In genomic region chr7:130010689-130011412, GRCh38 we compare ENCODE assay signal across 8 cellular contexts. TPM values are rescaled to one million over a fixed set of nuclear protein-coding genes. Genes with fewer than 3 reads are reported as not detected.
DNase-seq lines count a peak whose midpoint lies in the region; ATAC-seq and TF ChIP-seq lines count a peak whose summit lies in the region.

No MANE protein-coding gene starts in this region.

- H3K27ac ChIP-seq in PC-9 (peak overlapping the region; percentile 99), neural progenitor cell (no peak overlapping the region)

- peaks cover 12% of the 10 kb centered on the region for H3K4me1 Mint-ChIP-seq in activated T-cell treated with anti-CD3 and anti-CD28 coated beads, Interleukin-2, amount 50 U/mL, for 24 hours (ENCODE audit: low read depth)
- H3K4me1 Mint-ChIP-seq in neural progenitor cell: peaks cover 5% of the 10 kb centered on the region
- peaks cover 14% of the 10 kb centered on the region for H3K4me1 Mint-ChIP-seq in stimulated activated naive CD8-positive, alpha-beta T cell treated with anti-CD3 and anti-CD28 coated beads, Interleukin-15, Interleukin-2, amounts not matched to agents 100 ng/mL and 50 ng/mL, for 24 hours (ENCODE audit: low read depth)

- H3F3A ChIP-seq in PC-9 (ENCODE audit: insufficient read depth, low read depth) (peaks cover 31% of the 10 kb centered on the region), neural progenitor cell (ENCODE audit: low read depth) (peaks cover 6% of the 10 kb centered on the region)

- H3K4me2 ChIP-seq in PC-9: peak overlapping the region; percentile 72
- H3K4me2 ChIP-seq in neural progenitor cell: no peak overlapping the region

- peak; percentile 97 for TF ChIP-seq CTCF in PC-9 (conservative IDR thresholded peaks at IDR 0.05)
- peak; percentile 72 for TF ChIP-seq CTCF in neural progenitor cell (IDR thresholded peaks at IDR 0.05)

- H3K27me3 ChIP-seq in PC-9 (ENCODE audit: insufficient read depth, low read depth) (no peaks in the 10 kb centered on the region), neural progenitor cell (no peaks in the 10 kb centered on the region)

- H3K4me3 ChIP-seq in PC-9 (peak overlapping the region; percentile 29; the same call in 1 of the 2 replicates), neural progenitor cell (no peak overlapping the region)

- BruUV-seq in PC-9 (replicated peaks; lab: Mats Ljungman, UMichigan): no TSS peak

- no peak overlapping the region for H3K4me3 Mint-ChIP-seq in activated T-cell treated with anti-CD3 and anti-CD28 coated beads, Interleukin-2, amount 50 U/mL, for 24 hours
- H3K4me3 Mint-ChIP-seq in neural progenitor cell: no peak overlapping the region
- peak overlapping the region; percentile 34 for H3K4me3 Mint-ChIP-seq in stimulated activated naive CD8-positive, alpha-beta T cell treated with anti-CD3 and anti-CD28 coated beads, Interleukin-15, Interleukin-2, amounts not matched to agents 100 ng/mL and 50 ng/mL, for 24 hours

- H3K36me3 Mint-ChIP-seq in activated T-cell treated with anti-CD3 and anti-CD28 coated beads, Interleukin-2, amount 50 U/mL, for 24 hours (ENCODE audit: low read depth): no peaks in the 10 kb centered on the region
- no peaks in the 10 kb centered on the region for H3K36me3 Mint-ChIP-seq in neural progenitor cell
- peaks cover 2% of the 10 kb centered on the region for H3K36me3 Mint-ChIP-seq in stimulated activated naive CD8-positive, alpha-beta T cell treated with anti-CD3 and anti-CD28 coated beads, Interleukin-15, Interleukin-2, amounts not matched to agents 100 ng/mL and 50 ng/mL, for 24 hours (ENCODE audit: low read depth)

- H3K9ac ChIP-seq in neural progenitor cell: no peak overlapping the region

- H4K20me1 ChIP-seq in PC-9 (ENCODE audit: insufficient read depth) (no peaks in the 10 kb centered on the region), neural progenitor cell (ENCODE audit: low read depth) (no peaks in the 10 kb centered on the region)

- intact Hi-C loops in PC-9 (cut with micrococcal nuclease; ENCODE audit: unreplicated experiment): loop anchor here (1.0 to 2.0 kb wide), 8 partner anchors 166 to 793 kb away; no protein-coding TSS in a partner anchor

- H2AFZ ChIP-seq in PC-9 (no peak overlapping the region), neural progenitor cell (replicated peaks) (peak overlapping the region; percentile 54)

- POLR2A ChIA-PET in PC-9 (lab: Charles Lee; ENCODE audit: unreplicated experiment): interaction anchor here (0.6 to 0.7 kb wide), 2 partner anchors 62 to 427 kb away, joined by 3 to 15 read pairs; no protein-coding TSS in a partner anchor

- H3K27ac Mint-ChIP-seq in activated T-cell treated with anti-CD3 and anti-CD28 coated beads, Interleukin-2, amount 50 U/mL, for 24 hours: peak overlapping the region; percentile 84
- H3K27ac Mint-ChIP-seq in neural progenitor cell: peak overlapping the region; percentile 21
- H3K27ac Mint-ChIP-seq in stimulated activated naive CD8-positive, alpha-beta T cell treated with anti-CD3 and anti-CD28 coated beads, Interleukin-15, Interleukin-2, amounts not matched to agents 100 ng/mL and 50 ng/mL, for 24 hours: peak overlapping the region; percentile 78

- H3K9me3 Mint-ChIP-seq in activated T-cell treated with anti-CD3 and anti-CD28 coated beads, Interleukin-2, amount 50 U/mL, for 24 hours: no peaks in the 10 kb centered on the region
- no peaks in the 10 kb centered on the region for H3K9me3 Mint-ChIP-seq in neural progenitor cell
- no peaks in the 10 kb centered on the region for H3K9me3 Mint-ChIP-seq in stimulated activated naive CD8-positive, alpha-beta T cell treated with anti-CD3 and anti-CD28 coated beads, Interleukin-15, Interleukin-2, amounts not matched to agents 100 ng/mL and 50 ng/mL, for 24 hours

- H3K4me1 ChIP-seq in PC-9 (replicated peaks; ENCODE audit: insufficient read depth) (peaks cover 26% of the 10 kb centered on the region), neural progenitor cell (peaks cover 4% of the 10 kb centered on the region)

- H3K9me3 ChIP-seq in PC-9 (ENCODE audit: insufficient read depth, low read depth): no peaks in the 10 kb centered on the region
- no peaks in the 10 kb centered on the region for H3K9me3 ChIP-seq in neural progenitor cell (ENCODE audit: low read depth)

- peak; percentile 79 for DNase-seq in D341Med (ENCODE audit: low spot score)
- DNase-seq in KG1 (lab: John Stamatoyannopoulos, UW): peak; percentile 61
- peak; percentile 83 to 94 for DNase-seq in PC-9
- peak; percentile 91 for DNase-seq in activated T-cell treated with anti-CD3 and anti-CD28 coated beads, Interleukin-2, amount 50 U/mL, for 24 hours
- DNase-seq in fibroblast of peridontal ligament (ENCODE audit: extremely low read depth): peak; percentile 96
- DNase-seq in neural progenitor cell (ENCODE audit: low spot score): peak; percentile 82

- H3K27me3 Mint-ChIP-seq in activated T-cell treated with anti-CD3 and anti-CD28 coated beads, Interleukin-2, amount 50 U/mL, for 24 hours: no peaks in the 10 kb centered on the region
- peaks cover 2% of the 10 kb centered on the region for H3K27me3 Mint-ChIP-seq in neural progenitor cell (ENCODE audit: insufficient read depth, low read depth)
- H3K27me3 Mint-ChIP-seq in stimulated activated naive CD8-positive, alpha-beta T cell treated with anti-CD3 and anti-CD28 coated beads, Interleukin-15, Interleukin-2, amounts not matched to agents 100 ng/mL and 50 ng/mL, for 24 hours: no peaks in the 10 kb centered on the region

- H3K9me2 ChIP-seq in PC-9 (ENCODE audit: insufficient read depth): no peaks in the 10 kb centered on the region

- CTCF ChIA-PET in PC-9 (lab: Charles Lee): interaction anchor here (0.6 to 1.1 kb wide), 9 partner anchors 59 to 668 kb away, joined by 3 to 9 read pairs (median 3); no protein-coding TSS in a partner anchor

- ATAC-seq in GM21515 (IDR thresholded peaks at IDR 0.05; ENCODE audit: unreplicated experiment): peak; percentile 57

- H3K79me2 ChIP-seq in PC-9 (ENCODE audit: low read depth) (no peaks in the 10 kb centered on the region), neural progenitor cell (ENCODE audit: low read depth) (no peaks in the 10 kb centered on the region)

- H3K36me3 ChIP-seq in PC-9 (ENCODE audit: low read depth) (no peaks in the 10 kb centered on the region), neural progenitor cell (no peaks in the 10 kb centered on the region)

RNA-seq across cellular contexts. Expression of gene ZC3HC1, which starts 40.3 kb away (rescaled TPM):
- total RNA-seq in PC-9 (2021): 21.6 and 25.7 TPM in 2 replicates
- 26.9 and 32.3 TPM in 2 replicates for total RNA-seq in neural progenitor cell (ENCODE audit: low replicate concordance)

RNA-seq across cellular contexts. Expression of gene UBE2H, which starts 58.1 kb away (rescaled TPM):
- total RNA-seq in PC-9 (2021) (211 TPM in 2 replicates), neural progenitor cell (ENCODE audit: low replicate concordance) (84.1 and 114 TPM in 2 replicates)

RNA-seq across cellular contexts. Expression of gene KLHDC10, which starts 59.5 kb away (rescaled TPM):
- total RNA-seq in PC-9 (2021) (46.4 and 47.0 TPM in 2 replicates), neural progenitor cell (ENCODE audit: low replicate concordance) (25.8 and 26.6 TPM in 2 replicates)

Comparison
In these comparisons a context has a peak if more than half of its experiments do, and no peak if none do; other contexts are left out.
1. H3K27ac Mint-ChIP-seq: peak in every context shown above with its lines; median percentile 84 in activated T-cell treated with anti-CD3 and anti-CD28 coated beads, Interleukin-2, amount 50 U/mL, for 24 hours; 78 in stimulated activated naive CD8-positive, alpha-beta T cell treated with anti-CD3 and anti-CD28 coated beads, Interleukin-15, Interleukin-2, amounts not matched to agents 100 ng/mL and 50 ng/mL, for 24 hours; 21 in neural progenitor cell.